16 cellular contexts compared by ENCODE assay signal in genomic region chr3:134057006-134057832, GRCh38. TPM values are rescaled to one million over a fixed set of nuclear protein-coding genes. Genes with fewer than 3 reads are reported as not detected.
DNase-seq lines count a peak whose midpoint lies in the region; ATAC-seq and TF ChIP-seq lines count a peak whose summit lies in the region.
"Had no signal": no experiment of that assay in that cellular context is flagged by ENCODE, and none has a peak within 500 bp of the region (broad histone marks: within the 10 kb centered on the region; RNA-seq: fewer than 3 reads in every experiment).

No MANE protein-coding gene starts in this region.

- H3K36me3 Mint-ChIP-seq in WTC11: no peaks in the 10 kb centered on the region
- H3K36me3 Mint-ChIP-seq: brain, memory B cell had no signal

- no peaks in the 10 kb centered on the region for H3K9me3 ChIP-seq in mesenchymal stem cell (ENCODE audit: control insufficient read depth, low read length)

- H4K91ac ChIP-seq in mesenchymal stem cell (ENCODE audit: low read length): peak overlapping the region; percentile 6

- CTCF ChIA-PET in WTC11 (lab: Charles Lee): interaction anchor here (0.9 kb wide), 1 partner anchor 120 kb away, joined by 3 read pairs; no protein-coding TSS in a partner anchor

- no peak overlapping the region for H2AK5ac ChIP-seq in mesenchymal stem cell (ENCODE audit: low read length, severe bottlenecking)

- peaks cover 10% of the 10 kb centered on the region for H3K4me1 Mint-ChIP-seq in WTC11

- no peak overlapping the region for H2BK15ac ChIP-seq in mesenchymal stem cell (ENCODE audit: low read depth, poor library complexity, severe bottlenecking)

- H3K23ac ChIP-seq in mesenchymal stem cell (ENCODE audit: low read length in 2 of 2): no peak overlapping the region

- H2BK12ac ChIP-seq in mesenchymal stem cell (ENCODE audit: low read length in 2 of 2): no peak overlapping the region

- no peak overlapping the region for H3K27ac Mint-ChIP-seq in WTC11
- H3K27ac Mint-ChIP-seq: activated naive CD4-positive, alpha-beta T cell treated with anti-CD3 and anti-CD28 coated beads for 36 hours; memory B cell had no signal

- no peak overlapping the region for H3K9ac ChIP-seq in mesenchymal stem cell (ENCODE audit: low read length)

- no peak overlapping the region for H3K18ac ChIP-seq in mesenchymal stem cell (ENCODE audit: low read depth in 1 of 2, low read length in 2 of 2)

- peak; percentile 43 for DNase-seq in HCEC 1CT
- DNase-seq in coronary artery (ENCODE audit: low spot score): peak; percentile 71
- DNase-seq in mesenchymal stem cell: peak; percentile 20
- no peak for DNase-seq in NCI-H526 treated with DMSO at 0.1 percent for 48 hours (lab: John Stamatoyannopoulos, UW)
- no peak for DNase-seq in WTC11 (ENCODE audit: low spot score)
- DNase-seq in NCI-H1436 treated with DMSO at 0.1 percent for 48 hours (lab: John Stamatoyannopoulos, UW): no peak
- DNase-seq: activated naive CD4-positive, alpha-beta T cell treated with anti-CD3 and anti-CD28 coated beads for 36 hours; AML-193; DMS153; NCI-H2029 treated with DMSO at 0.1 percent for 48 hours; NCI-H82 had no signal

- no peaks in the 10 kb centered on the region for H3K9me3 Mint-ChIP-seq in WTC11
- H3K9me3 Mint-ChIP-seq: activated naive CD4-positive, alpha-beta T cell treated with anti-CD3 and anti-CD28 coated beads for 36 hours; memory B cell had no signal

- H2BK5ac ChIP-seq in mesenchymal stem cell (ENCODE audit: low read depth, low read length, poor library complexity, severe bottlenecking): no peak overlapping the region

- H3K79me2 ChIP-seq in ACC112 (ENCODE audit: control insufficient read depth, insufficient read depth, low read length, unreplicated experiment): no peaks in the 10 kb centered on the region

- no peak overlapping the region for H3K4me2 ChIP-seq in mesenchymal stem cell (ENCODE audit: low read length, poor library complexity, severe bottlenecking)

- H3K36me3 ChIP-seq in ACC112 (ENCODE audit: insufficient read depth, low read length) (no peaks in the 10 kb centered on the region), mesenchymal stem cell (ENCODE audit: control insufficient read depth in 1 of 2, insufficient read depth in 2 of 2, low read depth in 1 of 2, low read length in 2 of 2) (no peaks in the 10 kb centered on the region)

- H3K4ac ChIP-seq in mesenchymal stem cell (ENCODE audit: low read depth in 1 of 2, low read length in 2 of 2): no peak overlapping the region

- no peak overlapping the region for H2BK120ac ChIP-seq in mesenchymal stem cell (ENCODE audit: low read depth, low read length)

- no peak for TF ChIP-seq CTCF in coronary artery (IDR thresholded peaks at IDR 0.05)
- no peak for TF ChIP-seq CTCF in WTC11 (IDR thresholded peaks at IDR 0.05)

- ATAC-seq in GM18858 (IDR thresholded peaks at IDR 0.05; ENCODE audit: unreplicated experiment) (no peak), WTC11 (no peak)

- peaks cover 25% of the 10 kb centered on the region for H3K4me1 ChIP-seq in ACC112 (ENCODE audit: control insufficient read depth, insufficient read depth, low read length, unreplicated experiment)
- no peaks in the 10 kb centered on the region for H3K4me1 ChIP-seq in mesenchymal stem cell (ENCODE audit: control insufficient read depth, insufficient read depth, low read depth, low read length)

- no peaks in the 10 kb centered on the region for H3K79me1 ChIP-seq in mesenchymal stem cell (replicated peaks; ENCODE audit: low read length, poor library complexity, severe bottlenecking)

- peak overlapping the region; percentile 30 for H2AFZ ChIP-seq in ACC112 (ENCODE audit: low read length, unreplicated experiment)
- H2AFZ ChIP-seq in mesenchymal stem cell (ENCODE audit: low read depth, low read length): no peak overlapping the region

- WGBS in mesenchymal stem cell: 59% methylated on average over 4 of the region's 4 CpGs

- POLR2A ChIA-PET in WTC11 (lab: Charles Lee): interaction anchor here (0.6 kb wide), 1 partner anchor 426 kb away, joined by 3 read pairs; no protein-coding TSS in a partner anchor

- no peak overlapping the region for H3K4me3 Mint-ChIP-seq in WTC11
- H3K4me3 Mint-ChIP-seq: activated naive CD4-positive, alpha-beta T cell treated with anti-CD3 and anti-CD28 coated beads for 36 hours; brain; memory B cell had no signal

- H3K4me3 ChIP-seq in ACC112 (ENCODE audit: low read depth, low read length): no peak overlapping the region
- no peak overlapping the region for H3K4me3 ChIP-seq in coronary artery
- no peak overlapping the region for H3K4me3 ChIP-seq in mesenchymal stem cell (ENCODE audit: insufficient read depth in 1 of 2, low read depth in 1 of 2, low read length in 2 of 2)
- H3K4me3 ChIP-seq: SK-N-MC had no signal

- no peak overlapping the region for H4K8ac ChIP-seq in mesenchymal stem cell (ENCODE audit: low read length)

- no peaks in the 10 kb centered on the region; the same call in 1 of the 2 replicates for H3K27me3 Mint-ChIP-seq in WTC11 (ENCODE audit: low read depth)

- H3K27me3 ChIP-seq in ACC112 (ENCODE audit: insufficient read depth, low read length) (no peaks in the 10 kb centered on the region), mesenchymal stem cell (ENCODE audit: control insufficient read depth in 1 of 2, insufficient read depth in 1 of 2, low read length in 2 of 2) (peaks cover 3 to 22% of the 10 kb centered on the region in 2 experiments)

- H3K14ac ChIP-seq in mesenchymal stem cell (ENCODE audit: low read length in 2 of 2): peak overlapping the region in 1 of 2 experiments; percentile 67

- H3K27ac ChIP-seq in ACC112 (ENCODE audit: low read depth, low read length) (no peak overlapping the region), coronary artery (no peak overlapping the region), mesenchymal stem cell (ENCODE audit: low read length, poor library complexity, severe bottlenecking) (no peak overlapping the region)
- H3K27ac ChIP-seq: SK-N-MC had no signal

TF ChIP-seq in WTC11, 78 proteins besides CTCF, POLR2A, EP300 and RAD21 (continues in another document):
- TF ChIP-seq ZBTB43 (CRISPR knock-in tag; IDR thresholded peaks at IDR 0.05) (no peak), ATF3 (CRISPR knock-in tag; conservative IDR thresholded peaks at IDR 0.05) (no peak), ATF2 (CRISPR knock-in tag; IDR thresholded peaks at IDR 0.05; ENCODE audit: borderline replicate concordance, low read depth) (no peak), ZNF416 (CRISPR knock-in tag; IDR thresholded peaks at IDR 0.05) (no peak), ZNF512 (CRISPR knock-in tag; IDR thresholded peaks at IDR 0.05; ENCODE audit: borderline replicate concordance) (no peak), IRF2 (CRISPR knock-in tag; IDR thresholded peaks at IDR 0.05; ENCODE audit: borderline replicate concordance, low read depth) (no peak), GABPB1 (CRISPR knock-in tag; IDR thresholded peaks at IDR 0.05) (no peak), RORB (CRISPR knock-in tag; IDR thresholded peaks at IDR 0.05) (no peak), ZNF396 (CRISPR knock-in tag; IDR thresholded peaks at IDR 0.05; ENCODE audit: borderline replicate concordance) (no peak), ZNF317 (CRISPR knock-in tag; IDR thresholded peaks at IDR 0.05; ENCODE audit: borderline replicate concordance, low read depth) (no peak)

RNA-seq across cellular contexts. Expression of gene SLCO2A1, which starts 27.5 kb away (rescaled TPM):
- polyA plus RNA-seq in mesenchymal stem cell (2013, experiment 1 of 2): 1.2 TPM
- polyA plus RNA-seq in mesenchymal stem cell (2013, experiment 2 of 2): 1.4 TPM
- 2.3 to 3.3 TPM (median 3.3 TPM) in 3 replicates for total RNA-seq in WTC11 (2021)
- total RNA-seq: activated naive CD4-positive, alpha-beta T cell treated with anti-CD3 and anti-CD28 coated beads for 36 hours had no signal

Comparison
In these comparisons a context has a peak if more than half of its experiments do, and no peak if none do; other contexts are left out.
1. DNase-seq: peak in HCEC 1CT (single experiment), coronary artery (single experiment) and mesenchymal stem cell (single experiment); none in NCI-H526 treated with DMSO at 0.1 percent for 48 hours (single experiment), WTC11 (single experiment) and NCI-H1436 treated with DMSO at 0.1 percent for 48 hours (single experiment).